Comparison of ENCODE assay signal across 8 cellular contexts in genomic region chr20:41734506-41734945, GRCh38.
DNase-seq lines count a peak whose midpoint lies in the region; ATAC-seq and TF ChIP-seq lines count a peak whose summit lies in the region.

No MANE protein-coding gene starts in this region.

- H3K27me3 Mint-ChIP-seq in activated CD8-positive, alpha-beta T cell treated with anti-CD3 and anti-CD28 coated beads for 36 hours = peaks cover 1% of the 10 kb centered on the region

- H3K27ac Mint-ChIP-seq in activated CD8-positive, alpha-beta T cell treated with anti-CD3 and anti-CD28 coated beads for 36 hours = no peak overlapping the region

- H3K27me3 ChIP-seq in BE2C = no peaks in the 10 kb centered on the region
- H3K27me3 ChIP-seq in neural cell (ENCODE audit: insufficient read depth, low read depth, low read length) = no peaks in the 10 kb centered on the region

- H3K79me2 ChIP-seq in neural cell (replicated peaks; ENCODE audit: insufficient read depth, low read length) = no peaks in the 10 kb centered on the region

- intact Hi-C loops in activated CD8-positive, alpha-beta T cell treated with anti-CD3 and anti-CD28 coated beads for 36 hours (cut with micrococcal nuclease) = no loop called here

- H3K4me1 ChIP-seq in BE2C = no peaks in the 10 kb centered on the region

- no peak overlapping the region for H3K9ac ChIP-seq in neural cell (ENCODE audit: low read length)

- TF ChIP-seq RAD21 in neural cell (conservative IDR thresholded peaks at IDR 0.05) = peak; percentile 72

- no peaks in the 10 kb centered on the region for H3K36me3 Mint-ChIP-seq in activated CD8-positive, alpha-beta T cell treated with anti-CD3 and anti-CD28 coated beads for 36 hours (ENCODE audit: low read depth)

- H3K4me3 ChIP-seq in BE2C (ENCODE audit: low read depth, low read length) = no peak overlapping the region
- no peak overlapping the region for H3K4me3 ChIP-seq in fibroblast of mammary gland (ENCODE audit: control insufficient read depth, low read depth, low read length)
- no peak overlapping the region for H3K4me3 ChIP-seq in neural cell (ENCODE audit: low read length)

- H3K4me1 Mint-ChIP-seq in activated CD8-positive, alpha-beta T cell treated with anti-CD3 and anti-CD28 coated beads for 36 hours (ENCODE audit: low read depth) = no peaks in the 10 kb centered on the region

- no peaks in the 10 kb centered on the region for H3K9me2 ChIP-seq in neural cell (ENCODE audit: insufficient read depth, low read length)

- H4K20me1 ChIP-seq in neural cell (ENCODE audit: insufficient read depth) = no peaks in the 10 kb centered on the region

- ATAC-seq in GM19351 (IDR thresholded peaks at IDR 0.05; ENCODE audit: unreplicated experiment) = peak; percentile 74
- ATAC-seq in activated CD8-positive, alpha-beta T cell treated with anti-CD3 and anti-CD28 coated beads for 36 hours = peak; percentile 73
- no peak for ATAC-seq in GM21423 (IDR thresholded peaks at IDR 0.05; ENCODE audit: unreplicated experiment)
- ATAC-seq in HG02623 (IDR thresholded peaks at IDR 0.05; ENCODE audit: unreplicated experiment) = no peak

- no peak overlapping the region for H2AFZ ChIP-seq in neural cell (ENCODE audit: low read depth, low read length)

- no peaks in the 10 kb centered on the region for H3K9me3 Mint-ChIP-seq in activated CD8-positive, alpha-beta T cell treated with anti-CD3 and anti-CD28 coated beads for 36 hours

- H3K9me3 ChIP-seq in BE2C = no peaks in the 10 kb centered on the region
- H3K9me3 ChIP-seq in neural cell (ENCODE audit: low read length) = no peaks in the 10 kb centered on the region

- H3K27ac ChIP-seq in neural cell (ENCODE audit: low read length) = no peak overlapping the region

- TF ChIP-seq EP300 in neural cell (conservative IDR thresholded peaks at IDR 0.05; ENCODE audit: poor library complexity, severe bottlenecking) = no peak

- H3K4me2 ChIP-seq in neural cell (ENCODE audit: low read length) = no peak overlapping the region

- H3K36me3 ChIP-seq in BE2C (no peaks in the 10 kb centered on the region), neural cell (ENCODE audit: insufficient read depth, low read length) (no peaks in the 10 kb centered on the region)

- TF ChIP-seq CTCF in BE2C (IDR thresholded peaks at IDR 0.05; ENCODE audit: low read depth, low read length) (peak; percentile 94), fibroblast of mammary gland (conservative IDR thresholded peaks at IDR 0.05; ENCODE audit: control insufficient read depth, insufficient read depth, low read depth, low read length) (peak; percentile 96), neural cell (IDR thresholded peaks at IDR 0.05; ENCODE audit: poor library complexity, severe bottlenecking) (peak; percentile 79)
- TF ChIP-seq CTCF in activated CD8-positive, alpha-beta T cell treated with anti-CD3 and anti-CD28 coated beads for 36 hours (IDR thresholded peaks at IDR 0.05) = peak; percentile 91

- no peaks in the 10 kb centered on the region for H3F3A ChIP-seq in neural cell (ENCODE audit: insufficient read depth, low read length, poor library complexity, severe bottlenecking)

- CTCF ChIA-PET in activated CD8-positive, alpha-beta T cell treated with anti-CD3 and anti-CD28 coated beads for 36 hours (lab: Charles Lee) = interaction anchor here (0.6 to 2.1 kb wide), 11 partner anchors 9 to 1674 kb away, joined by 3 to 10 read pairs (median 4); no protein-coding TSS in a partner anchor

- POLR2A ChIA-PET in activated CD8-positive, alpha-beta T cell treated with anti-CD3 and anti-CD28 coated beads for 36 hours (lab: Charles Lee) = no interaction called here

- DNase-seq in BE2C (peak; percentile 55), NCI-H446 (lab: John Stamatoyannopoulos, UW) (peak; percentile 13 to 68), fibroblast of mammary gland (ENCODE audit: low read depth) (peak; percentile 48)
- peak; percentile 35 for DNase-seq in activated CD8-positive, alpha-beta T cell treated with anti-CD3 and anti-CD28 coated beads for 36 hours

- H3K4me3 Mint-ChIP-seq in activated CD8-positive, alpha-beta T cell treated with anti-CD3 and anti-CD28 coated beads for 36 hours = no peak overlapping the region

TF ChIP-seq in neural cell, 6 proteins besides CTCF, POLR2A, EP300 and RAD21:
- TF ChIP-seq REST (IDR thresholded peaks at IDR 0.05; ENCODE audit: borderline replicate concordance) (no peak), SMC3 (conservative IDR thresholded peaks at IDR 0.05; ENCODE audit: poor library complexity) (peak; percentile 77)

Comparison
In these comparisons a context has a peak if more than half of its experiments do, and no peak if none do; other contexts are left out.
1. ATAC-seq: peak in GM19351 (single experiment) and activated CD8-positive, alpha-beta T cell treated with anti-CD3 and anti-CD28 coated beads for 36 hours (single experiment); none in GM21423 (single experiment) and HG02623 (single experiment).
2. Peak in every context shown above with its lines, with median percentiles within 50 percentile points of each other: DNase-seq and CTCF ChIP-seq.